1 cellular context compared by ENCODE assay signal in the genomic region with DNA sequence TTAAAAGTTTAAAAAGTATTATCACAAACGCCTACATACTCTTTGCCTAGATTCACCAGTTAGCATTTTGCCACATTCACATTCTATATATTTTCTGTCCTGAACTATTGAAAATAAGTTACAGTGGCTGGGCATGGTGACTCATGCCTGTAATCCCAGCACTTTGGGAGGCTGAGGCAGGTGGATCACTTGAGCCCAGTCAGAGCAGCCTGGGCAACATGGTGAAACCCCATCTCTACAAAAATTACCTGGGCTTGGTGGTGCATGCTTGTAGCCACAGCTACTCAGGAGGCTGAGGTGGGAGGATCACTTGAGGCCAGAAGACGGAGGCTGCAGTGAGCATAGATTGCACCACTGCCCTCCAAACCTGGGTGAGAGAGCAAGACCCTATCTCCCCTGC.
TF ChIP-seq lines count a peak whose summit lies in the region.

No MANE protein-coding gene starts in this region.

TF ChIP-seq in IMR-90, 13 proteins besides CTCF, POLR2A, EP300 and RAD21:
- TF ChIP-seq CEBPB (IDR thresholded peaks at IDR 0.05; ENCODE audit: low read depth, low read length) = no peak
- TF ChIP-seq BHLHE40 (IDR thresholded peaks at IDR 0.05; ENCODE audit: low read depth, low read length) = no peak
- no peak for TF ChIP-seq SMC3 (IDR thresholded peaks at IDR 0.05; ENCODE audit: low read depth, low read length)
- TF ChIP-seq, protein P1, sequence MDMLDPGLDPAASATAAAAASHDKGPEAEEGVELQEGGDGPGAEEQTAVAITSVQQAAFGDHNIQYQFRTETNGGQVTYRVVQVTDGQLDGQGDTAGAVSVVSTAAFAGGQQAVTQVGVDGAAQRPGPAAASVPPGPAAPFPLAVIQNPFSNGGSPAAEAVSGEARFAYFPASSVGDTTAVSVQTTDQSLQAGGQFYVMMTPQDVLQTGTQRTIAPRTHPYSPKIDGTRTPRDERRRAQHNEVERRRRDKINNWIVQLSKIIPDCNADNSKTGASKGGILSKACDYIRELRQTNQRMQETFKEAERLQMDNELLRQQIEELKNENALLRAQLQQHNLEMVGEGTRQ (IDR thresholded peaks at IDR 0.05; ENCODE audit: low read depth, low read length) = no peak
- no peak for TF ChIP-seq CHD1 (IDR thresholded peaks at IDR 0.05; ENCODE audit: low read depth, low read length)
- TF ChIP-seq, protein P2, sequence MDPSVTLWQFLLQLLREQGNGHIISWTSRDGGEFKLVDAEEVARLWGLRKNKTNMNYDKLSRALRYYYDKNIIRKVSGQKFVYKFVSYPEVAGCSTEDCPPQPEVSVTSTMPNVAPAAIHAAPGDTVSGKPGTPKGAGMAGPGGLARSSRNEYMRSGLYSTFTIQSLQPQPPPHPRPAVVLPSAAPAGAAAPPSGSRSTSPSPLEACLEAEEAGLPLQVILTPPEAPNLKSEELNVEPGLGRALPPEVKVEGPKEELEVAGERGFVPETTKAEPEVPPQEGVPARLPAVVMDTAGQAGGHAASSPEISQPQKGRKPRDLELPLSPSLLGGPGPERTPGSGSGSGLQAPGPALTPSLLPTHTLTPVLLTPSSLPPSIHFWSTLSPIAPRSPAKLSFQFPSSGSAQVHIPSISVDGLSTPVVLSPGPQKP (IDR thresholded peaks at IDR 0.05; ENCODE audit: borderline replicate concordance, low read depth, low read length) = no peak
- TF ChIP-seq NFE2L2 (IDR thresholded peaks at IDR 0.05; ENCODE audit: low read depth, low read length) = no peak
